Comparison of ENCODE assay signal across 13 cellular contexts in the genomic region with DNA sequence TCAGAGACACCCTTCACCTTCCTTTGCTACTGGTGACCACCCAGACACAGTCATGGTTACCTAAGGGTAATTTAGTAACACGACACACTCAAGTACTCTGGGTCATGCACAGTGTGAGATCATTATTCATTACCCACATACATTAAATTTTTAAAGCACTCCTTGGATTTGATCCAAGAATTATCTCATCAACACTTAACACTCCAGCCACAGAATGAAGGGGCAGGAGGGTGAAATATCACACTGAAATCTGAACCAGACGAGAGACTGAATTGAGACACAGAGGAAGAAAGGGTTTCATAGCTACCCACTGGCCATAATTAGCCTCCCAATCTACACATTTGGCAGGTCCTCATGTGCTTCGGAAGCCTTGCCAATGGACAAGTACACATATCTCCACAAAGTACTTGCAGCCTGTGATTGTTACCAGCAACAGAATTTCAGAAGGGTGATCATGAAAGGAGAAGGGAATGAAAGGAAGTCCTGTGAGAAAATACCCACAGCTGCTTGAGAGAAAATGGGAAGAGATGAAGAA.
DNase-seq lines count a peak whose midpoint lies in the region; ATAC-seq and TF ChIP-seq lines count a peak whose summit lies in the region.
"Had no signal": no experiment of that assay in that cellular context is flagged by ENCODE, and none has a peak within 500 bp of the region (broad histone marks: within the 10 kb centered on the region; RNA-seq: fewer than 3 reads in every experiment).

No MANE protein-coding gene starts in this region.

- H3K4me1 ChIP-seq in left ventricle myocardium inferior (peaks cover 5% of the 10 kb centered on the region), left lung (no peaks in the 10 kb centered on the region)

- H3K27ac ChIP-seq in left ventricle myocardium inferior (replicated peaks): peak overlapping the region; percentile 2
- no peak overlapping the region for H3K27ac ChIP-seq in left lung

- peaks cover 9% of the 10 kb centered on the region for H3K9me3 Mint-ChIP-seq in activated T-helper 1 cell treated with anti-CD3 and anti-CD28 coated beads, Interleukin-12 subunit alpha, Interleukin-12 subunit beta, Interleukin-2, Interleukin-4 antibody, amounts not matched to agents 30 ng/mL and 10 ng/mL and 1 ng/mL, durations not matched to agents 14 hours and 24 hours and 36 hours
- H3K9me3 Mint-ChIP-seq in naive thymus-derived CD8-positive, alpha-beta T cell: peaks cover 0 to 18% (median 2%) of the 10 kb centered on the region in 9 donors
- H3K9me3 Mint-ChIP-seq: nephron had no signal

- H3K4me3 Mint-ChIP-seq in activated T-helper 1 cell treated with anti-CD3 and anti-CD28 coated beads, Interleukin-12 subunit alpha, Interleukin-12 subunit beta, Interleukin-2, Interleukin-4 antibody, amounts not matched to agents 30 ng/mL and 10 ng/mL and 1 ng/mL, durations not matched to agents 14 hours and 24 hours and 36 hours: no peak overlapping the region
- H3K4me3 Mint-ChIP-seq in naive thymus-derived CD8-positive, alpha-beta T cell: no peak overlapping the region
- H3K4me3 Mint-ChIP-seq: CD4-positive, alpha-beta memory T cell; nephron had no signal

- no peak overlapping the region for H3K27ac Mint-ChIP-seq in activated T-helper 1 cell treated with anti-CD3 and anti-CD28 coated beads, Interleukin-12 subunit alpha, Interleukin-12 subunit beta, Interleukin-2, Interleukin-4 antibody, amounts not matched to agents 30 ng/mL and 10 ng/mL and 1 ng/mL, durations not matched to agents 14 hours and 24 hours and 36 hours
- H3K27ac Mint-ChIP-seq in naive thymus-derived CD8-positive, alpha-beta T cell: no peak overlapping the region
- H3K27ac Mint-ChIP-seq: CD4-positive, alpha-beta memory T cell had no signal

- no peak for TF ChIP-seq CTCF in left ventricle myocardium inferior (IDR thresholded peaks at IDR 0.05; ENCODE audit: borderline replicate concordance)
- TF ChIP-seq CTCF in left lung (IDR thresholded peaks at IDR 0.05): no peak

- no peaks in the 10 kb centered on the region for H3K4me1 Mint-ChIP-seq in activated T-helper 1 cell treated with anti-CD3 and anti-CD28 coated beads, Interleukin-12 subunit alpha, Interleukin-12 subunit beta, Interleukin-2, Interleukin-4 antibody, amounts not matched to agents 30 ng/mL and 10 ng/mL and 1 ng/mL, durations not matched to agents 14 hours and 24 hours and 36 hours (ENCODE audit: low read depth)
- H3K4me1 Mint-ChIP-seq in naive thymus-derived CD8-positive, alpha-beta T cell: no peaks in the 10 kb centered on the region
- H3K4me1 Mint-ChIP-seq: CD4-positive, alpha-beta memory T cell had no signal

- H3K9me3 ChIP-seq in left ventricle myocardium inferior (replicated peaks) (peaks cover 3% of the 10 kb centered on the region), left lung (peaks cover 0 to 2% of the 10 kb centered on the region in 2 donors)

- POLR2A ChIA-PET in naive thymus-derived CD8-positive, alpha-beta T cell (lab: Charles Lee): no interaction called here

- no peaks in the 10 kb centered on the region for H3K27me3 Mint-ChIP-seq in activated T-helper 1 cell treated with anti-CD3 and anti-CD28 coated beads, Interleukin-12 subunit alpha, Interleukin-12 subunit beta, Interleukin-2, Interleukin-4 antibody, amounts not matched to agents 30 ng/mL and 10 ng/mL and 1 ng/mL, durations not matched to agents 14 hours and 24 hours and 36 hours (ENCODE audit: insufficient read depth)
- H3K27me3 Mint-ChIP-seq in naive thymus-derived CD8-positive, alpha-beta T cell: no peaks in the 10 kb centered on the region
- H3K27me3 Mint-ChIP-seq: CD4-positive, alpha-beta memory T cell had no signal

- H3K36me3 ChIP-seq in left ventricle myocardium inferior (no peaks in the 10 kb centered on the region), left lung (no peaks in the 10 kb centered on the region)

- H3K27me3 ChIP-seq in left ventricle myocardium inferior (ENCODE audit: low read depth): no peaks in the 10 kb centered on the region
- H3K27me3 ChIP-seq in left lung: no peaks in the 10 kb centered on the region

- no peak for ATAC-seq in naive thymus-derived CD8-positive, alpha-beta T cell
- ATAC-seq in activated CD4-positive, CD25-positive, alpha-beta regulatory T cell treated with anti-CD3 and anti-CD28 coated beads, Interleukin-2, amount 50 U/mL, for 24 hours: no peak
- no peak for ATAC-seq in left lung
- ATAC-seq: PC-3 had no signal

- no peaks in the 10 kb centered on the region for H3K36me3 Mint-ChIP-seq in activated T-helper 1 cell treated with anti-CD3 and anti-CD28 coated beads, Interleukin-12 subunit alpha, Interleukin-12 subunit beta, Interleukin-2, Interleukin-4 antibody, amounts not matched to agents 30 ng/mL and 10 ng/mL and 1 ng/mL, durations not matched to agents 14 hours and 24 hours and 36 hours (ENCODE audit: low read depth)
- H3K36me3 Mint-ChIP-seq in naive thymus-derived CD8-positive, alpha-beta T cell: no peaks in the 10 kb centered on the region
- H3K36me3 Mint-ChIP-seq: CD4-positive, alpha-beta memory T cell had no signal

- intact Hi-C loops in left ventricle myocardium inferior (cut with micrococcal nuclease) (no loop called here), left lung (cut with DNase I) (no loop called here)
- intact Hi-C loops in activated T-helper 1 cell treated with anti-CD3 and anti-CD28 coated beads, Interleukin-12 subunit alpha, Interleukin-12 subunit beta, Interleukin-2, Interleukin-4 antibody, amounts not matched to agents 30 ng/mL and 10 ng/mL and 1 ng/mL, durations not matched to agents 14 hours and 24 hours and 36 hours (cut with micrococcal nuclease): no loop called here

- DNase-seq in DMS53 (lab: John Stamatoyannopoulos, UW) (peak; percentile 76), NCI-H128 (lab: John Stamatoyannopoulos, UW; ENCODE audit: unreplicated experiment) (peak; percentile 74), RPMI7951 (ENCODE audit: low read depth) (peak; percentile 26), left ventricle myocardium inferior (peak; percentile 20), left lung (no peak)
- DNase-seq in activated T-helper 1 cell treated with anti-CD3 and anti-CD28 coated beads, Interleukin-12 subunit alpha, Interleukin-12 subunit beta, Interleukin-2, Interleukin-4 antibody, amounts not matched to agents 30 ng/mL and 10 ng/mL and 1 ng/mL, durations not matched to agents 14 hours and 24 hours and 36 hours (ENCODE audit: low spot score): no peak
- DNase-seq in naive thymus-derived CD8-positive, alpha-beta T cell: no peak
- DNase-seq: amygdala; CD4-positive, alpha-beta memory T cell; erythroblast; PC-3 had no signal

- H3K4me3 ChIP-seq in left ventricle myocardium inferior: no peak overlapping the region
- H3K4me3 ChIP-seq in left lung: no peak overlapping the region

Comparison
In these comparisons a context has a peak if more than half of its experiments do, and no peak if none do; other contexts are left out.
1. DNase-seq: peak in DMS53 (single experiment), NCI-H128 (single experiment), RPMI7951 (single experiment) and left ventricle myocardium inferior (single experiment); none in activated T-helper 1 cell treated with anti-CD3 and anti-CD28 coated beads, Interleukin-12 subunit alpha, Interleukin-12 subunit beta, Interleukin-2, Interleukin-4 antibody, amounts not matched to agents 30 ng/mL and 10 ng/mL and 1 ng/mL, durations not matched to agents 14 hours and 24 hours and 36 hours (single experiment), naive thymus-derived CD8-positive, alpha-beta T cell (0 of 10) and left lung (0 of 2).